In genomic region chr16:61890346-61890745, GRCh38 we compare ENCODE assay signal across 32 cellular contexts.
"Had no signal": no experiment of that assay in that cellular context is flagged by ENCODE, and none has a peak within 500 bp of the region (broad histone marks: within the 10 kb centered on the region; RNA-seq: fewer than 3 reads in every experiment).

No MANE protein-coding gene starts in this region.

- H3K36me3 ChIP-seq: ascending aorta, esophagus muscularis mucosa, gastrocnemius medialis, heart left ventricle had no signal

- ATAC-seq: activated naive CD4-positive, alpha-beta T cell treated with anti-CD3 and anti-CD28 coated beads, Interleukin-2, amount 50 U/mL, for 72 hours; activated T-cell treated with anti-CD3 and anti-CD28 coated beads, Interleukin-2, amount 50 U/mL, for 72 hours; foreskin keratinocyte; gastrocnemius medialis; heart left ventricle; WTC11 had no signal

- FAIRE-seq: colon, endometrium, endothelial cell of umbilical vein, TTC549 had no signal

- H3K27me3 ChIP-seq: ascending aorta, esophagus muscularis mucosa, foreskin keratinocyte, gastrocnemius medialis, heart left ventricle had no signal

- H3K4me3 ChIP-seq: ascending aorta, esophagus muscularis mucosa, gastrocnemius medialis, heart left ventricle had no signal

- H3K9me3 ChIP-seq: ascending aorta, esophagus muscularis mucosa, gastrocnemius medialis had no signal

- DNase-seq: activated CD4-positive, alpha-beta memory T cell treated with anti-CD3 and anti-CD28 coated beads, Interleukin-2, amount 10 ng/mL, durations not matched to agents 7 days and 5 days; activated CD4-positive, alpha-beta T cell treated with anti-CD3 and anti-CD28 coated beads for 1 hour; activated CD4-positive, alpha-beta T cell treated with anti-CD3 and anti-CD28 coated beads for 4 hours; activated CD4-positive, alpha-beta T cell treated with anti-CD3 and anti-CD28 coated beads, Interleukin-2, amount 10 ng/mL, durations not matched to agents 7 days and 5 days; activated CD4-positive, alpha-beta T cell treated with anti-CD3 and anti-CD28 coated beads, Interleukin-2, amount 50 U/mL, for 4 hours; activated CD8-positive, alpha-beta memory T cell treated with anti-CD3 and anti-CD28 coated beads, Interleukin-2, amount 50 U/mL, for 48 hours; activated gamma-delta T cell; activated naive CD4-positive, alpha-beta T cell; activated naive CD4-positive, alpha-beta T cell treated with anti-CD3 and anti-CD28 coated beads, Interleukin-2, amount 10 ng/mL, durations not matched to agents 7 days and 5 days; activated naive CD8-positive, alpha-beta T cell treated with anti-CD3 and anti-CD28 coated beads, Interleukin-2, amount 10 ng/mL, durations not matched to agents 7 days and 5 days; activated T-cell treated with anti-CD3 and anti-CD28 coated beads for 4 hours; activated T-cell treated with anti-CD3 and anti-CD28 coated beads, Interleukin-2, amount 50 U/mL, for 24 hours; activated T-cell treated with anti-CD3 and anti-CD28 coated beads, Interleukin-2, amount 50 U/mL, for 72 hours; caudate nucleus; cortex of kidney; dermis blood vessel endothelial cell; effector CD8-positive, alpha-beta T cell; erythroblast; foreskin keratinocyte; gastrocnemius medialis; glutamatergic neuron; heart left ventricle; T-helper 2 cell had no signal

- H3K27ac ChIP-seq: ascending aorta, esophagus muscularis mucosa, foreskin keratinocyte, gastrocnemius medialis, heart left ventricle, VCaP had no signal

- H3K4me1 ChIP-seq: ascending aorta, esophagus muscularis mucosa, gastrocnemius medialis, heart left ventricle had no signal
